ENCODE assay signal across 16 cellular contexts in the genomic region with DNA sequence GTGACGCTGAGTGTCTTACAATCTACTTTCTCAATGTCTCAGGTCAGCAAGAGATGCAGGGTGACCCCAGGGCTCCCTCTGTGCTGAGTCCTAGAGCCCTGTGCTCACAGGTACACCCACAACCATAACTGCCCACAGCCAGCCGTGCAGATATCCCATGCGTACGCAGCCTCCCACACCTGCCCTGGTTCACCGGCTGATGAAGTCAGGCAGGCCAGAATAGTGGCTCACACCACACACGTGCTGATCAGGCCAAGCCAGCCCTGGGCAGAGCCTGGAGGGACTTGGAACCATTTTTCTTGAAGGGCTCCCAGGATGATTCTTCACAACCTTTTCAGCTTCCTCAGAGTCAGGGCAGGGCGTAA.
"Had no signal": no experiment of that assay in that cellular context is flagged by ENCODE, and none has a peak within 500 bp of the region (broad histone marks: within the 10 kb centered on the region; RNA-seq: fewer than 3 reads in every experiment).

No MANE protein-coding gene starts in this region.

- H3K27ac ChIP-seq: pancreas, SJSA1, suprapubic skin had no signal

- ATAC-seq: left colon, pancreas had no signal

- H3K4me1 ChIP-seq: pancreas, SJSA1, suprapubic skin had no signal

- DNase-seq: activated CD4-positive, alpha-beta T cell treated with anti-CD3 and anti-CD28 coated beads for 48 hours; activated CD8-positive, alpha-beta memory T cell treated with anti-CD3 and anti-CD28 coated beads for 24 hours; activated naive CD4-positive, alpha-beta T cell treated with anti-CD3 and anti-CD28 coated beads, Interleukin-2, amount 10 ng/mL, durations not matched to agents 7 days and 5 days; central memory CD4-positive, alpha-beta T cell; endodermal cell; erythroblast; left colon; stimulated activated CD4-positive, alpha-beta T cell treated with anti-CD3 and anti-CD28 coated beads, Interleukin-1b, Interleukin-23, amount 100 ng/mL, for 48 hours; stimulated activated naive CD4-positive, alpha-beta T cell treated with Interleukin-2 at 50 U/mL for 16 hours; T1000 had no signal

- H3K9me3 Mint-ChIP-seq: activated naive CD4-positive, alpha-beta T cell treated with anti-CD3 and anti-CD28 coated beads, Interleukin-2, amount 10 ng/mL, durations not matched to agents 7 days and 5 days; activated T-helper 2 cell treated with anti-CD3 and anti-CD28 coated beads, Interferon-gamma antibody, Interleukin-2, Interleukin-4, amounts not matched to agents 10 μg/mL and 5 μg/mL and 100 μg/mL, durations not matched to agents 14 hours and 24 hours and 36 hours; endodermal cell; memory B cell; type B pancreatic cell had no signal

- H3K4me3 ChIP-seq: pancreas, SJSA1, suprapubic skin had no signal

- H3K9me3 ChIP-seq: pancreas, SJSA1, suprapubic skin had no signal

- H3K27me3 Mint-ChIP-seq: activated naive CD4-positive, alpha-beta T cell treated with anti-CD3 and anti-CD28 coated beads, Interleukin-2, amount 10 ng/mL, durations not matched to agents 7 days and 5 days; memory B cell; type B pancreatic cell had no signal

- H3K4me3 Mint-ChIP-seq: activated naive CD4-positive, alpha-beta T cell treated with anti-CD3 and anti-CD28 coated beads, Interleukin-2, amount 10 ng/mL, durations not matched to agents 7 days and 5 days; endodermal cell; memory B cell; type B pancreatic cell had no signal

- H3K4me1 Mint-ChIP-seq: activated naive CD4-positive, alpha-beta T cell treated with anti-CD3 and anti-CD28 coated beads, Interleukin-2, amount 10 ng/mL, durations not matched to agents 7 days and 5 days; endodermal cell had no signal

- H3K27me3 ChIP-seq: pancreas, SJSA1, suprapubic skin had no signal

- H3K36me3 Mint-ChIP-seq: type B pancreatic cell had no signal

- H3K27ac Mint-ChIP-seq: activated naive CD4-positive, alpha-beta T cell treated with anti-CD3 and anti-CD28 coated beads, Interleukin-2, amount 10 ng/mL, durations not matched to agents 7 days and 5 days; activated T-helper 2 cell treated with anti-CD3 and anti-CD28 coated beads, Interferon-gamma antibody, Interleukin-2, Interleukin-4, amounts not matched to agents 10 μg/mL and 5 μg/mL and 100 μg/mL, durations not matched to agents 14 hours and 24 hours and 36 hours; endodermal cell; memory B cell; type B pancreatic cell had no signal
